25 cellular contexts compared by ENCODE assay signal in genomic region chr12:18446245-18446644, GRCh38.
DNase-seq lines count a peak whose midpoint lies in the region; ATAC-seq and TF ChIP-seq lines count a peak whose summit lies in the region.
"Had no signal": no experiment of that assay in that cellular context is flagged by ENCODE, and none has a peak within 500 bp of the region (broad histone marks: within the 10 kb centered on the region; RNA-seq: fewer than 3 reads in every experiment).

No MANE protein-coding gene starts in this region.

- no peak overlapping the region for H3K4me2 ChIP-seq in IMR-90 (ENCODE audit: low read depth, low read length)

- H3K14ac ChIP-seq in IMR-90 (replicated peaks; ENCODE audit: low read depth, low read length) = no peak overlapping the region

- no peaks in the 10 kb centered on the region for H3K79me1 ChIP-seq in IMR-90 (ENCODE audit: low read depth in 1 of 2, low read length in 2 of 2)

- H3K9me3 ChIP-seq in IMR-90 (ENCODE audit: control insufficient read depth, insufficient read depth, low read length) = no peaks in the 10 kb centered on the region
- H3K9me3 ChIP-seq: HAP-1, lower lobe of right lung, upper lobe of right lung had no signal

- no peak overlapping the region for H3K4me3 ChIP-seq in IMR-90 (ENCODE audit: insufficient read depth, low read depth, low read length)
- H3K4me3 ChIP-seq: HAP-1, lower lobe of right lung, upper lobe of right lung had no signal

- H2AK9ac ChIP-seq in IMR-90 (replicated peaks; ENCODE audit: low read depth, low read length, poor library complexity) = no peak overlapping the region

- peaks cover 11% of the 10 kb centered on the region for H3K4me1 Mint-ChIP-seq in Calu3 (ENCODE audit: low read depth, unreplicated experiment)
- H3K4me1 Mint-ChIP-seq: CD4-positive, CD25-positive, alpha-beta regulatory T cell; stimulated activated naive CD8-positive, alpha-beta T cell treated with anti-CD3 and anti-CD28 coated beads, Interleukin-15, amount 100 ng/mL, for 72 hours; T-cell had no signal

- H3K36me3 Mint-ChIP-seq in Calu3 (ENCODE audit: insufficient read depth, unreplicated experiment) = peaks cover 5% of the 10 kb centered on the region
- H3K36me3 Mint-ChIP-seq: activated CD4-positive, alpha-beta memory T cell treated with anti-CD3 and anti-CD28 coated beads for 36 hours; CD4-positive, CD25-positive, alpha-beta regulatory T cell; T-cell had no signal

- H4K5ac ChIP-seq in IMR-90 (ENCODE audit: low read depth, low read length) = no peak overlapping the region

- H2BK5ac ChIP-seq in IMR-90 (ENCODE audit: low read depth, low read length, poor library complexity, severe bottlenecking) = no peak overlapping the region

- no peaks in the 10 kb centered on the region for H3K27me3 Mint-ChIP-seq in Calu3 (ENCODE audit: unreplicated experiment)
- H3K27me3 Mint-ChIP-seq: activated CD4-positive, alpha-beta memory T cell treated with anti-CD3 and anti-CD28 coated beads for 36 hours; CD4-positive, CD25-positive, alpha-beta regulatory T cell; stimulated activated naive CD8-positive, alpha-beta T cell treated with anti-CD3 and anti-CD28 coated beads, Interleukin-15, amount 100 ng/mL, for 72 hours; T-cell had no signal

- no TSS peak for BruUV-seq in IMR-90 (replicated peaks; lab: Mats Ljungman, UMichigan)
- no TSS peak for BruUV-seq in Calu3 (replicated peaks; lab: Mats Ljungman, UMichigan)

- no peaks in the 10 kb centered on the region for H3K36me3 ChIP-seq in IMR-90 (ENCODE audit: control insufficient read depth, insufficient read depth, low read length)
- H3K36me3 ChIP-seq: HAP-1, lower lobe of right lung, upper lobe of right lung had no signal

- ATAC-seq in IMR-90 (ENCODE audit: low read depth) = no peak
- ATAC-seq: lower lobe of right lung; stimulated activated naive CD8-positive, alpha-beta T cell treated with anti-CD3 and anti-CD28 coated beads, Interleukin-15, amount 100 ng/mL, for 72 hours; T-cell; upper lobe of right lung had no signal

- H3K9me1 ChIP-seq in IMR-90 (ENCODE audit: insufficient read depth, low read length) = no peaks in the 10 kb centered on the region

- H3K18ac ChIP-seq in IMR-90 (ENCODE audit: low read depth, low read length) = no peak overlapping the region

- no peak for TF ChIP-seq RAD21 in IMR-90 (IDR thresholded peaks at IDR 0.05; ENCODE audit: low read length)

- intact Hi-C loops in IMR-90 (cut with micrococcal nuclease) = no loop called here
- intact Hi-C loops in Calu3 (cut with micrococcal nuclease; ENCODE audit: unreplicated experiment) = no loop called here

- CTCF ChIA-PET in IMR-90 (lab: Yijun Ruan, JAX) = no interaction called here
- CTCF ChIA-PET in Calu3 (lab: Charles Lee) = no interaction called here

- no peak overlapping the region for H3K9ac ChIP-seq in IMR-90 (ENCODE audit: low read depth, low read length)

- POLR2A ChIA-PET in IMR-90 (lab: Charles Lee; ENCODE audit: unreplicated experiment) = no interaction called here

- H3K9me3 Mint-ChIP-seq in Calu3 (ENCODE audit: low read depth, unreplicated experiment) = no peaks in the 10 kb centered on the region

- H3K56ac ChIP-seq in IMR-90 (ENCODE audit: extremely low read depth, insufficient read depth, low read length) = no peak overlapping the region

- no peak overlapping the region for H3K4ac ChIP-seq in IMR-90 (ENCODE audit: low read depth, low read length)

- no peak overlapping the region for H2BK20ac ChIP-seq in IMR-90 (ENCODE audit: low read depth, low read length)

- no peak overlapping the region for H3K23ac ChIP-seq in IMR-90 (ENCODE audit: low read depth, low read length)

- no peak for TF ChIP-seq CTCF in GM10266 (IDR thresholded peaks at IDR 0.05; ENCODE audit: control insufficient read depth, insufficient read depth, low read depth, missing control alignments)
- no peak for TF ChIP-seq CTCF in GM20000 (IDR thresholded peaks at IDR 0.05; ENCODE audit: extremely low read depth, missing control alignments)
- TF ChIP-seq CTCF in IMR-90 (conservative IDR thresholded peaks at IDR 0.05; ENCODE audit: low read depth, low read length) = no peak
- TF ChIP-seq CTCF in Calu3 (IDR thresholded peaks at IDR 0.05; ENCODE audit: unreplicated experiment) = no peak

- DNase-seq in GM10266 (ENCODE audit: extremely low spot score) = peak; percentile 9
- DNase-seq in GM20000 (ENCODE audit: low spot score) = peak; percentile 16
- no peak for DNase-seq in IMR-90
- peak; percentile 30 for DNase-seq in iPS-NIHi7 (ENCODE audit: extremely low spot score)
- no peak for DNase-seq in Calu3
- no peak for DNase-seq in cortex of kidney (lab: John Stamatoyannopoulos, UW)
- no peak for DNase-seq in UCSD-AML1 (lab: John Stamatoyannopoulos, UW; ENCODE audit: unreplicated experiment)
- no peak for DNase-seq in H4 (ENCODE audit: low spot score)
- DNase-seq: activated CD4-positive, alpha-beta memory T cell treated with anti-CD3 and anti-CD28 coated beads for 36 hours; activated naive CD4-positive, alpha-beta T cell treated with Interleukin-2 at 50 U/mL for 16 hours; activated T-cell treated with anti-CD3 and anti-CD28 coated beads, Interleukin-2, amount 50 U/mL, for 1 hour; anterior cingulate cortex; CD4-positive, CD25-positive, alpha-beta regulatory T cell; cerebellar nuclear complex; effector CD8-positive, alpha-beta T cell; head of caudate nucleus; lower lobe of right lung; NK-92 treated with Interleukin-12 subunit alpha and Interleukin-12 subunit beta, amount 100 ng/mL, for 24 hours; RPMI8226; stimulated activated CD4-positive, alpha-beta T cell treated with anti-CD3 and anti-CD28 coated beads, Interleukin-1b, Interleukin-23, amount 100 ng/mL, for 48 hours; stimulated activated naive CD8-positive, alpha-beta T cell treated with anti-CD3 and anti-CD28 coated beads, Interleukin-15, amount 100 ng/mL, for 72 hours; T-cell; upper lobe of right lung had no signal

- H4K91ac ChIP-seq in IMR-90 (ENCODE audit: insufficient read depth, low read depth, low read length) = no peak overlapping the region

- peak overlapping the region; percentile 3 for H2AFZ ChIP-seq in IMR-90 (replicated peaks; ENCODE audit: low read length, poor library complexity)

- no peak overlapping the region for H2BK15ac ChIP-seq in IMR-90 (ENCODE audit: low read depth, low read length)

- H2AK5ac ChIP-seq in IMR-90 (ENCODE audit: low read depth, low read length) = no peak overlapping the region

- TF ChIP-seq POLR2A in IMR-90 (IDR thresholded peaks at IDR 0.05; ENCODE audit: low read depth, low read length) = no peak

- dilution Hi-C loops in IMR-90 (cut with HindIII; ENCODE audit: low sequenced_read_pairs, unreplicated experiment) = no loop called here

- no peak overlapping the region for H3K27ac ChIP-seq in IMR-90 (ENCODE audit: insufficient read depth, low read length)
- H3K27ac ChIP-seq: lower lobe of right lung, upper lobe of right lung, VCaP had no signal

- no CpG with 5 or more reads among the region's 3 CpGs for WGBS in IMR-90 (ENCODE audit: extremely low coverage in 2 of 2, insufficient read length in 1 of 2), 2 experiments

- no peak overlapping the region for H4K8ac ChIP-seq in IMR-90 (ENCODE audit: low read depth in 2 of 2, low read length in 2 of 2)

- H4K20me1 ChIP-seq in IMR-90 (ENCODE audit: insufficient read depth, low read length) = no peaks in the 10 kb centered on the region

- H3K4me1 ChIP-seq in IMR-90 (ENCODE audit: control insufficient read depth, insufficient read depth, low read length) = no peaks in the 10 kb centered on the region
- H3K4me1 ChIP-seq: HAP-1, lower lobe of right lung, upper lobe of right lung had no signal

- H3K4me3 Mint-ChIP-seq in Calu3 (ENCODE audit: low read depth, unreplicated experiment) = no peak overlapping the region
- H3K4me3 Mint-ChIP-seq: activated CD4-positive, alpha-beta memory T cell treated with anti-CD3 and anti-CD28 coated beads for 36 hours; CD4-positive, CD25-positive, alpha-beta regulatory T cell; stimulated activated naive CD8-positive, alpha-beta T cell treated with anti-CD3 and anti-CD28 coated beads, Interleukin-15, amount 100 ng/mL, for 72 hours; T-cell had no signal

- no peak overlapping the region for H3K27ac Mint-ChIP-seq in Calu3 (ENCODE audit: unreplicated experiment)
- H3K27ac Mint-ChIP-seq: activated CD4-positive, alpha-beta memory T cell treated with anti-CD3 and anti-CD28 coated beads for 36 hours; CD4-positive, CD25-positive, alpha-beta regulatory T cell; stimulated activated naive CD8-positive, alpha-beta T cell treated with anti-CD3 and anti-CD28 coated beads, Interleukin-15, amount 100 ng/mL, for 72 hours; T-cell had no signal

- H2BK120ac ChIP-seq in IMR-90 (ENCODE audit: low read depth, low read length) = no peak overlapping the region

- H3K27me3 ChIP-seq in IMR-90 (ENCODE audit: control insufficient read depth, insufficient read depth, low read length) = no peaks in the 10 kb centered on the region
- H3K27me3 ChIP-seq: upper lobe of right lung had no signal

- in situ Hi-C loops in IMR-90 (cut with MboI; ENCODE audit: low sequenced_read_pairs) = loop anchor here (25.0 kb wide), 1 partner anchor 841 kb away; no protein-coding TSS in a partner anchor

TF ChIP-seq in IMR-90, 13 proteins besides CTCF, POLR2A, EP300 and RAD21:
- TF ChIP-seq CHD1 (IDR thresholded peaks at IDR 0.05; ENCODE audit: low read depth, low read length) (no peak), MAZ (IDR thresholded peaks at IDR 0.05; ENCODE audit: borderline replicate concordance, low read depth, low read length) (no peak)

Comparison
In these comparisons a context has a peak if more than half of its experiments do, and no peak if none do; other contexts are left out.
1. DNase-seq: peak in GM10266 (single experiment), GM20000 (single experiment) and iPS-NIHi7 (single experiment); none in IMR-90 (single experiment), Calu3 (single experiment), cortex of kidney (single experiment), UCSD-AML1 (single experiment) and H4 (single experiment).